Comparison of ENCODE assay signal across 7 cellular contexts in the genomic region with DNA sequence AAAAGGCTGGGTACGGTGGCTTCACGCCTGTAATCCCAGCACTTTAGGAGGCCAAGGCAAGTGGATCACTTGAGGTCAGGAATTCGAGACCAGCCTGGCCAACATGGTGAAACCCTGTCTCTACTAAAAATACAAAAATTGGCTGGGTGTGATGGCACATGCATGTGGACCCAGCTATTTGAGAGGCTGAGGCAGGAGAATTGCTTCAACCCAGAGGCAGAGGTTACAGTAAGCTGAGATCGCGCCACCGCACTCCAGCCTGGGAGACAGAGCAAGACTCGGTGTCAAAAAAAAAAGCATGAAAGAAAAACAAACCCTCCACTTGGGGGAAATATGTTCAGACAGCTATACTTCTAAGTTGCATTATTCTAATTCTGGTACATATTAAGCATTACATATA. TPM values are rescaled to one million over a fixed set of nuclear protein-coding genes. Genes with fewer than 3 reads are reported as not detected.
DNase-seq lines count a peak whose midpoint lies in the region; TF ChIP-seq lines count a peak whose summit lies in the region.
"Not testable (repeated sequence)": the region's sequence is repeated elsewhere in the genome, so short reads cannot be mapped to it uniquely, and the experiment has no call there.

No MANE protein-coding gene starts in this region.

- peak overlapping the region in 9 of 11 experiments; percentile 64 to 83 (median 77); a peak in 16 of 22 replicates for H3K4me2 ChIP-seq in BLaER1 treated with 17β-estradiol and CSF1 and Interleukin-3, amounts not matched to agents 10 nM and 100 nM

- H3K36me3 ChIP-seq in BLaER1 treated with 17β-estradiol and CSF1 and Interleukin-3, amounts not matched to agents 10 nM and 100 nM: peaks cover 16 to 23% (median 21%) of the 10 kb centered on the region in 11 experiments
- H3K36me3 ChIP-seq in HEK293 (ENCODE audit: control insufficient read depth in 2 of 2, insufficient read depth in 1 of 2, low read length in 2 of 2): peaks cover 0 to 15% of the 10 kb centered on the region in 2 experiments; a peak in 1 of 3 replicates

- CTCF ChIA-PET in HEK293 (lab: Yijun Ruan, JAX): interaction anchor here (0.9 kb wide), 1 partner anchor 19 kb away, joined by 3 read pairs; no protein-coding TSS in a partner anchor
- CTCF ChIA-PET in activated naive CD4-positive, alpha-beta T cell treated with anti-CD3 and anti-CD28 coated beads, Interleukin-2, amount 10 ng/mL, durations not matched to agents 7 days and 5 days (lab: Charles Lee): interaction anchor here (1.3 to 3.9 kb wide), 5 partner anchors 13 to 57 kb away, joined by 3 to 21 read pairs (median 5); no protein-coding TSS in a partner anchor

- not testable (repeated sequence) for H3K9ac ChIP-seq in BLaER1 treated with 17β-estradiol and CSF1 and Interleukin-3, amounts not matched to agents 10 nM and 100 nM

- H3K27me3 Mint-ChIP-seq in T-helper 1 cell treated with Interleukin-12 subunit alpha and Interleukin-12 subunit beta and Interleukin-4 antibody, amounts not matched to agents 30 μg/mL and 1 μg/mL, for 36 hours (ENCODE audit: low read depth); activated naive CD4-positive, alpha-beta T cell treated with anti-CD3 and anti-CD28 coated beads, Interleukin-2, amount 10 ng/mL, durations not matched to agents 7 days and 5 days; osteocyte (ENCODE audit: unreplicated experiment); stimulated activated naive CD8-positive, alpha-beta T cell treated with anti-CD3 and anti-CD28 coated beads, Interleukin-15, Interleukin-2, amounts not matched to agents 100 ng/mL and 50 ng/mL, for 24 hours: not testable (repeated sequence)

- POLR2A ChIA-PET in HEK293 (lab: Yijun Ruan, JAX): interaction anchor here (0.5 to 1.3 kb wide), 5 partner anchors 11 to 52 kb away, joined by 3 to 4 read pairs (median 3); no protein-coding TSS in a partner anchor

- peaks cover 38 to 83% (median 70%) of the 10 kb centered on the region in 10 experiments for H3K4me1 ChIP-seq in BLaER1 treated with 17β-estradiol and CSF1 and Interleukin-3, amounts not matched to agents 10 nM and 100 nM
- not testable (repeated sequence) for H3K4me1 ChIP-seq in HEK293 (ENCODE audit: control insufficient read depth, insufficient read depth, low read length)

- not testable (repeated sequence) for H3K27ac ChIP-seq in BLaER1 treated with 17β-estradiol and CSF1 and Interleukin-3, amounts not matched to agents 10 nM and 100 nM; HEK293 (ENCODE audit: extremely low read depth, low read depth, low read length)
- H3K27ac ChIP-seq in epithelial cell of prostate: peak overlapping the region; percentile 100

- not testable (repeated sequence) for H3K4me3 ChIP-seq in BLaER1 treated with 17β-estradiol and CSF1 and Interleukin-3, amounts not matched to agents 10 nM and 100 nM; HEK293 (ENCODE audit: low read depth, low read length)

- peaks cover 22% of the 10 kb centered on the region for H3K36me3 Mint-ChIP-seq in T-helper 1 cell treated with Interleukin-12 subunit alpha and Interleukin-12 subunit beta and Interleukin-4 antibody, amounts not matched to agents 30 μg/mL and 1 μg/mL, for 36 hours (ENCODE audit: low read depth)
- peaks cover 25% of the 10 kb centered on the region for H3K36me3 Mint-ChIP-seq in activated naive CD4-positive, alpha-beta T cell treated with anti-CD3 and anti-CD28 coated beads, Interleukin-2, amount 10 ng/mL, durations not matched to agents 7 days and 5 days
- peaks cover 18% of the 10 kb centered on the region for H3K36me3 Mint-ChIP-seq in osteocyte (ENCODE audit: unreplicated experiment)
- H3K36me3 Mint-ChIP-seq in stimulated activated naive CD8-positive, alpha-beta T cell treated with anti-CD3 and anti-CD28 coated beads, Interleukin-15, Interleukin-2, amounts not matched to agents 100 ng/mL and 50 ng/mL, for 24 hours (ENCODE audit: low read depth): peaks cover 24% of the 10 kb centered on the region

- not testable (repeated sequence) for H3K9me3 Mint-ChIP-seq in T-helper 1 cell treated with Interleukin-12 subunit alpha and Interleukin-12 subunit beta and Interleukin-4 antibody, amounts not matched to agents 30 μg/mL and 1 μg/mL, for 36 hours; activated naive CD4-positive, alpha-beta T cell treated with anti-CD3 and anti-CD28 coated beads, Interleukin-2, amount 10 ng/mL, durations not matched to agents 7 days and 5 days; osteocyte (ENCODE audit: unreplicated experiment); stimulated activated naive CD8-positive, alpha-beta T cell treated with anti-CD3 and anti-CD28 coated beads, Interleukin-15, Interleukin-2, amounts not matched to agents 100 ng/mL and 50 ng/mL, for 24 hours

- not testable (repeated sequence) for H3K9me3 ChIP-seq in BLaER1 treated with 17β-estradiol and CSF1 and Interleukin-3, amounts not matched to agents 10 nM and 100 nM (replicated peaks in 1 of 11); HEK293 (ENCODE audit: control insufficient read depth, insufficient read depth, low read depth, low read length)

- H3K4me1 Mint-ChIP-seq in T-helper 1 cell treated with Interleukin-12 subunit alpha and Interleukin-12 subunit beta and Interleukin-4 antibody, amounts not matched to agents 30 μg/mL and 1 μg/mL, for 36 hours (ENCODE audit: low read depth): peaks cover 44% of the 10 kb centered on the region
- H3K4me1 Mint-ChIP-seq in activated naive CD4-positive, alpha-beta T cell treated with anti-CD3 and anti-CD28 coated beads, Interleukin-2, amount 10 ng/mL, durations not matched to agents 7 days and 5 days: peaks cover 56% of the 10 kb centered on the region
- peaks cover 40% of the 10 kb centered on the region for H3K4me1 Mint-ChIP-seq in osteocyte (ENCODE audit: unreplicated experiment)
- peaks cover 37% of the 10 kb centered on the region for H3K4me1 Mint-ChIP-seq in stimulated activated naive CD8-positive, alpha-beta T cell treated with anti-CD3 and anti-CD28 coated beads, Interleukin-15, Interleukin-2, amounts not matched to agents 100 ng/mL and 50 ng/mL, for 24 hours (ENCODE audit: low read depth)

- H3K27ac Mint-ChIP-seq in T-helper 1 cell treated with Interleukin-12 subunit alpha and Interleukin-12 subunit beta and Interleukin-4 antibody, amounts not matched to agents 30 μg/mL and 1 μg/mL, for 36 hours: peak overlapping the region; percentile 17
- peak overlapping the region; percentile 45 for H3K27ac Mint-ChIP-seq in activated naive CD4-positive, alpha-beta T cell treated with anti-CD3 and anti-CD28 coated beads, Interleukin-2, amount 10 ng/mL, durations not matched to agents 7 days and 5 days
- peak overlapping the region; percentile 41 for H3K27ac Mint-ChIP-seq in osteocyte (ENCODE audit: unreplicated experiment)
- H3K27ac Mint-ChIP-seq in stimulated activated naive CD8-positive, alpha-beta T cell treated with anti-CD3 and anti-CD28 coated beads, Interleukin-15, Interleukin-2, amounts not matched to agents 100 ng/mL and 50 ng/mL, for 24 hours: peak overlapping the region; percentile 45

- H3K27me3 ChIP-seq in BLaER1 treated with 17β-estradiol and CSF1 and Interleukin-3, amounts not matched to agents 10 nM and 100 nM: not testable (repeated sequence)

- DNase-seq in activated naive CD4-positive, alpha-beta T cell treated with anti-CD3 and anti-CD28 coated beads, Interleukin-2, amount 10 ng/mL, durations not matched to agents 7 days and 5 days; epithelial cell of prostate (ENCODE audit: low read depth, low spot score); osteocyte (ENCODE audit: extremely low spot score, unreplicated experiment): not testable (repeated sequence)

- peaks cover 20 to 31% (median 23%) of the 10 kb centered on the region in 11 experiments; a peak in 21 of 22 replicates for H4K20me1 ChIP-seq in BLaER1 treated with 17β-estradiol and CSF1 and Interleukin-3, amounts not matched to agents 10 nM and 100 nM

- not testable (repeated sequence) for TF ChIP-seq CTCF in HEK293 (tag by site-specific recombination; IDR thresholded peaks at IDR 0.05); osteocyte (IDR thresholded peaks at IDR 0.05)

- H3K4me3 Mint-ChIP-seq in T-helper 1 cell treated with Interleukin-12 subunit alpha and Interleukin-12 subunit beta and Interleukin-4 antibody, amounts not matched to agents 30 μg/mL and 1 μg/mL, for 36 hours; activated naive CD4-positive, alpha-beta T cell treated with anti-CD3 and anti-CD28 coated beads, Interleukin-2, amount 10 ng/mL, durations not matched to agents 7 days and 5 days; osteocyte (ENCODE audit: unreplicated experiment); stimulated activated naive CD8-positive, alpha-beta T cell treated with anti-CD3 and anti-CD28 coated beads, Interleukin-15, Interleukin-2, amounts not matched to agents 100 ng/mL and 50 ng/mL, for 24 hours: not testable (repeated sequence)

TF ChIP-seq in HEK293, 187 proteins besides CTCF, POLR2A, EP300 and RAD21:
- TF ChIP-seq ZFP69B (tag by site-specific recombination; IDR thresholded peaks at IDR 0.05): peak; percentile 30; the same call in 1 of the 2 replicates
TF ChIP-seq in HEK293: peak in this region for 1; not testable (repeated sequence) for 186.

RNA-seq across cellular contexts. Expression of a gene that starts 5.9 kb away (rescaled TPM):
- total RNA-seq in osteocyte: 288 and 290 TPM in 2 replicates
